In genomic region chr22:50280708-50281383, GRCh38 we compare ENCODE assay signal across 16 cellular contexts. TPM values are rescaled to one million over a fixed set of nuclear protein-coding genes. Genes with fewer than 3 reads are reported as not detected.
A peak's percentile ranks its signal among the peaks of the same experiment; 100 is the strongest.
DNase-seq lines count a peak whose midpoint lies in the region; ATAC-seq and TF ChIP-seq lines count a peak whose summit lies in the region.
"Had no signal": no experiment of that assay in that cellular context is flagged by ENCODE, and none has a peak within 500 bp of the region (broad histone marks: within the 10 kb centered on the region; RNA-seq: fewer than 3 reads in every experiment).

No MANE protein-coding gene starts in this region.

- no peak overlapping the region for H3K4me3 Mint-ChIP-seq in Caco-2 (ENCODE audit: unreplicated experiment)
- no peak overlapping the region for H3K4me3 Mint-ChIP-seq in immature natural killer cell
- no peak overlapping the region for H3K4me3 Mint-ChIP-seq in T-cell
- H3K4me3 Mint-ChIP-seq: CD14-positive monocyte; CD8-positive, alpha-beta memory T cell; GM23338 had no signal

- H3K27ac ChIP-seq in RWPE2 (ENCODE audit: poor library complexity, severe bottlenecking): peak overlapping the region; percentile 88
- H3K27ac ChIP-seq in esophagus squamous epithelium: peak overlapping the region; percentile 74 to 89 (median 87)

- no peak overlapping the region for H3K27ac Mint-ChIP-seq in Caco-2 (ENCODE audit: unreplicated experiment)
- H3K27ac Mint-ChIP-seq in immature natural killer cell: no peak overlapping the region
- H3K27ac Mint-ChIP-seq in T-cell: no peak overlapping the region
- H3K27ac Mint-ChIP-seq: CD8-positive, alpha-beta memory T cell; GM23338 had no signal

- no peak for ATAC-seq in RWPE2 (ENCODE audit: low read depth)
- no peak for ATAC-seq in T-cell (replicated peaks in 1 of 4)
- ATAC-seq: A549, GM12878, GM23338 had no signal

- H3K27me3 Mint-ChIP-seq in Caco-2 (ENCODE audit: insufficient read depth, unreplicated experiment) (no peaks in the 10 kb centered on the region), immature natural killer cell (ENCODE audit: low read depth in 3 of 3) (peaks cover 0 to 4% (median 2%) of the 10 kb centered on the region in 3 donors), T-cell (no peaks in the 10 kb centered on the region)
- H3K27me3 Mint-ChIP-seq: CD8-positive, alpha-beta memory T cell had no signal

- TF ChIP-seq POLR2A in esophagus squamous epithelium (IDR thresholded peaks at IDR 0.05): no peak

- TF ChIP-seq CTCF in Caco-2 (IDR thresholded peaks at IDR 0.05; ENCODE audit: insufficient read depth in 1 of 2, low read depth in 1 of 2, low read length in 1 of 2, severe bottlenecking in 1 of 2, unreplicated experiment in 1 of 2) (no peak), RWPE2 (IDR thresholded peaks at IDR 0.05; ENCODE audit: poor library complexity, severe bottlenecking) (no peak), esophagus squamous epithelium (IDR thresholded peaks at IDR 0.05) (no peak)

- WGBS in esophagus squamous epithelium, 2 donors: 90 to 91% methylated on average over 29 to 31 of the region's 47 CpGs

- TSS peak; percentile 39 for BruUV-seq in Caco-2 (replicated peaks; lab: Mats Ljungman, UMichigan)

- H3K27me3 ChIP-seq in Caco-2 (replicated peaks; ENCODE audit: control insufficient read depth, insufficient read depth, low read length) (no peaks in the 10 kb centered on the region), RWPE2 (ENCODE audit: insufficient read depth, poor library complexity, severe bottlenecking) (no peaks in the 10 kb centered on the region), esophagus squamous epithelium (no peaks in the 10 kb centered on the region)

- CTCF ChIA-PET in Caco-2 (lab: Charles Lee): no interaction called here
- CTCF ChIA-PET in T-cell (lab: Charles Lee): no interaction called here

- peaks cover 68% of the 10 kb centered on the region for H3K36me3 Mint-ChIP-seq in Caco-2 (ENCODE audit: insufficient read depth, unreplicated experiment)
- no peaks in the 10 kb centered on the region for H3K36me3 Mint-ChIP-seq in immature natural killer cell
- H3K36me3 Mint-ChIP-seq in T-cell: no peaks in the 10 kb centered on the region
- H3K36me3 Mint-ChIP-seq: CD8-positive, alpha-beta memory T cell had no signal

- H3K4me3 ChIP-seq in Caco-2 (ENCODE audit: low read depth, low read length) (no peak overlapping the region), RWPE2 (ENCODE audit: severe bottlenecking) (no peak overlapping the region), esophagus squamous epithelium (no peak overlapping the region)
- H3K4me3 ChIP-seq: A549, GM12878, GM23338 had no signal

- H3K36me3 ChIP-seq in Caco-2 (ENCODE audit: control insufficient read depth, insufficient read depth, low read length): peaks cover 14% of the 10 kb centered on the region
- peaks cover 68% of the 10 kb centered on the region for H3K36me3 ChIP-seq in RWPE2 (ENCODE audit: low read depth)
- peaks cover 78 to 95% (median 78%) of the 10 kb centered on the region in 3 donors for H3K36me3 ChIP-seq in esophagus squamous epithelium

- in situ Hi-C loops in G401 (cut with HindIII; ENCODE audit: low sequenced_read_pairs): loop anchor here (10.0 kb wide), 1 partner anchor 74 kb away; no protein-coding TSS in a partner anchor

- intact Hi-C loops in Caco-2 (cut with micrococcal nuclease; ENCODE audit: unreplicated experiment): no loop called here
- intact Hi-C loops in esophagus squamous epithelium (cut with DNase I): loop anchor here (5.0 kb wide), 1 partner anchor 51 kb away; no protein-coding TSS in a partner anchor

- H3K4me1 ChIP-seq in Caco-2: peaks cover 18% of the 10 kb centered on the region
- peaks cover 11% of the 10 kb centered on the region for H3K4me1 ChIP-seq in RWPE2 (ENCODE audit: insufficient read depth, poor library complexity, severe bottlenecking)
- H3K4me1 ChIP-seq in esophagus squamous epithelium: peaks cover 11 to 95% (median 24%) of the 10 kb centered on the region in 3 donors

- H3K9me3 ChIP-seq in Caco-2: no peaks in the 10 kb centered on the region
- no peaks in the 10 kb centered on the region for H3K9me3 ChIP-seq in RWPE2 (ENCODE audit: severe bottlenecking)
- no peaks in the 10 kb centered on the region for H3K9me3 ChIP-seq in esophagus squamous epithelium
- H3K9me3 ChIP-seq: A549 had no signal

- DNase-seq in Caco-2 (no peak), G401 (ENCODE audit: low spot score) (peak; percentile 69), RWPE2 (ENCODE audit: low spot score) (no peak), esophagus squamous epithelium (lab: John Stamatoyannopoulos, UW) (no peak), immature natural killer cell (no peak), T-cell (no peak), NCI-H2196 treated with DMSO at 0.1 percent for 48 hours (lab: John Stamatoyannopoulos, UW; ENCODE audit: unreplicated experiment) (no peak), GM19240 (ENCODE audit: insufficient read length, low spot score) (no peak)
- DNase-seq: CD8-positive, alpha-beta memory T cell; DMS 273 treated with DMSO at 0.1 percent for 48 hours; H7; KG1 had no signal

- H3K9me3 Mint-ChIP-seq in Caco-2 (ENCODE audit: unreplicated experiment) (no peaks in the 10 kb centered on the region), immature natural killer cell (no peaks in the 10 kb centered on the region), T-cell (no peaks in the 10 kb centered on the region)
- H3K9me3 Mint-ChIP-seq: CD8-positive, alpha-beta memory T cell had no signal

- H3K4me1 Mint-ChIP-seq in Caco-2 (ENCODE audit: low read depth, unreplicated experiment) (no peaks in the 10 kb centered on the region), immature natural killer cell (no peaks in the 10 kb centered on the region), T-cell (no peaks in the 10 kb centered on the region)
- H3K4me1 Mint-ChIP-seq: CD14-positive monocyte, GM23338 had no signal

- POLR2A ChIA-PET in Caco-2 (lab: Charles Lee) (no interaction called here), T-cell (lab: Charles Lee) (no interaction called here)

RNA-seq across cellular contexts. Expression of gene MAPK11, which starts 10.7 kb away (rescaled TPM):
- 1.3 and 1.4 TPM in 2 replicates for total RNA-seq in Caco-2 (2022)
- 21.3 and 21.5 TPM in 2 replicates for total RNA-seq in G401 (2014; rRNA removed; shearing (Covaris generic))
- total RNA-seq in esophagus squamous epithelium: 1 to 10 TPM; 2.4 to 5.7 (median 3.5) TPM
- polyA plus RNA-seq in immature natural killer cell: under 1 TPM in 2 of 3 donors, not detected in 1; 0.12 to 0.22 TPM
- total RNA-seq in T-cell: 1 to 10 TPM; 3.5 to 8.9 (median 5.6) TPM
- polyA plus RNA-seq: CD14-positive monocyte had no signal

RNA-seq across cellular contexts. Expression of gene MAPK12, which starts 19.4 kb away (rescaled TPM):
- total RNA-seq in Caco-2 (2022): 35.6 and 37.4 TPM in 2 replicates
- 155 and 158 TPM in 2 replicates for total RNA-seq in G401 (2014; rRNA removed; shearing (Covaris generic))
- 1 to 10 TPM in 3 of 4 donors, under 1 TPM in 1; 0.19 to 6.9 (median 2.3) TPM for total RNA-seq in esophagus squamous epithelium
- under 1 TPM in 2 of 3 donors, not detected in 1; 0.13 to 0.31 TPM for polyA plus RNA-seq in immature natural killer cell
- 1 to 10 TPM; 1.7 to 3.1 (median 2.9) TPM for total RNA-seq in T-cell

RNA-seq across cellular contexts. Expression of gene PLXNB2, which starts 26.6 kb away (rescaled TPM):
- 260 and 262 TPM in 2 replicates for total RNA-seq in Caco-2 (2022)
- total RNA-seq in G401 (2014; rRNA removed; shearing (Covaris generic)): 93.4 and 100 TPM in 2 replicates
- total RNA-seq in esophagus squamous epithelium: 100 to 1,000 TPM in 3 of 4 donors, 10 to 100 TPM in 1; 80.9 to 231 (median 129) TPM
- 1 to 10 TPM in 2 of 3 donors, not detected in 1; 1.1 to 1.6 TPM for polyA plus RNA-seq in immature natural killer cell
- total RNA-seq in T-cell: 10 to 100 TPM in 1 of 5 donors, 1 to 10 TPM in 4; 4.3 to 11.8 (median 6.5) TPM

RNA-seq across cellular contexts. Expression of gene HDAC10, which starts 29.8 kb away (rescaled TPM):
- total RNA-seq in Caco-2 (2022) (61.3 and 63.5 TPM in 2 replicates), esophagus squamous epithelium (10 to 100 TPM; 18.2 to 46.3 (median 35.6) TPM), T-cell (100 to 1,000 TPM; 101 to 152 (median 128) TPM)
- 6.1 and 28.5 TPM in 2 replicates for total RNA-seq in G401 (2014; rRNA removed; shearing (Covaris generic))
- 10 to 100 TPM in 2 of 3 donors, 1 to 10 TPM in 1; 10.0 to 13.4 (median 11.2) TPM for polyA plus RNA-seq in immature natural killer cell

RNA-seq across cellular contexts. Expression of gene TUBGCP6, which starts 36.0 kb away (rescaled TPM):
- 29.3 and 34.2 TPM in 2 replicates for total RNA-seq in Caco-2 (2022)
- 15.1 and 17.0 TPM in 2 replicates for total RNA-seq in G401 (2014; rRNA removed; shearing (Covaris generic))
- total RNA-seq in esophagus squamous epithelium: 10 to 100 TPM; 20.3 to 44.3 (median 32.2) TPM
- polyA plus RNA-seq in immature natural killer cell: 10 to 100 TPM in 2 of 3 donors, 1 to 10 TPM in 1; 5.2 to 18.0 (median 12.4) TPM
- 100 to 1,000 TPM; 129 to 144 (median 132) TPM for total RNA-seq in T-cell
